8 cellular contexts compared by ENCODE assay signal in genomic region chr1:110477041-110477440, GRCh38. TPM values are rescaled to one million over a fixed set of nuclear protein-coding genes. Genes with fewer than 3 reads are reported as not detected.
A peak's percentile ranks its signal among the peaks of the same experiment; 100 is the strongest.
DNase-seq lines count a peak whose midpoint lies in the region; ATAC-seq, FAIRE-seq and TF ChIP-seq lines count a peak whose summit lies in the region.

No MANE protein-coding gene starts in this region.

- H3K4me1 ChIP-seq in HEK293 (ENCODE audit: control insufficient read depth, insufficient read depth, low read length) (peaks cover 12% of the 10 kb centered on the region; the same call in 1 of the 2 replicates), keratinocyte (ENCODE audit: control insufficient read depth, extremely low read depth, insufficient read depth, low read length) (peaks cover 38% of the 10 kb centered on the region), transverse colon (peaks cover 0 to 5% (median 0%) of the 10 kb centered on the region in 4 donors)

- no peaks in the 10 kb centered on the region for H3K9me1 ChIP-seq in keratinocyte (ENCODE audit: control insufficient read depth, extremely low read depth, insufficient read depth, low read length)

- 85% methylated on average over 2 of the region's 2 CpGs; no CpG with 5 or more reads in 1 of the 2 donors for WGBS in transverse colon (ENCODE audit: low coverage in 1 of 2), 2 donors

- TF ChIP-seq POLR2A in transverse colon (IDR thresholded peaks at IDR 0.05) = no peak

- H3K4me2 ChIP-seq in keratinocyte (ENCODE audit: control insufficient read depth, extremely low read depth, insufficient read depth, low read depth, low read length) = peak overlapping the region; percentile 47

- DNase-seq in ACHN = peak; percentile 47
- DNase-seq in amniotic epithelial cell (ENCODE audit: low read depth) = peak; percentile 90
- peak; percentile 78 for DNase-seq in keratinocyte (ENCODE audit: low read depth, low spot score)
- no peak for DNase-seq in GM19240 (ENCODE audit: insufficient read length, low spot score)
- no peak for DNase-seq in transverse colon

- dilution Hi-C loops in keratinocyte (cut with MboI; ENCODE audit: extremely low pct_ligation_motif_present, low sequenced_read_pairs) = no loop called here

- intact Hi-C loops in transverse colon (cut with DNase I; ENCODE audit: low total_unique reads) = no loop called here

- H3K9ac ChIP-seq in keratinocyte (ENCODE audit: control insufficient read depth, extremely low read depth, insufficient read depth, low read length) = no peak overlapping the region

- no peak overlapping the region for H2AFZ ChIP-seq in keratinocyte (ENCODE audit: control insufficient read depth, low read length)

- no peak overlapping the region for H3K27ac ChIP-seq in HEK293 (ENCODE audit: extremely low read depth, low read depth, low read length)
- H3K27ac ChIP-seq in keratinocyte (ENCODE audit: control insufficient read depth, insufficient read depth, low read length) = peak overlapping the region; percentile 57
- H3K27ac ChIP-seq in transverse colon = no peak overlapping the region

- FAIRE-seq in keratinocyte (lab: Jason Lieb, UNC) = peak; percentile 98

- H3K27me3 ChIP-seq in keratinocyte (ENCODE audit: control insufficient read depth, extremely low read depth, insufficient read depth, low read length) = no peaks in the 10 kb centered on the region
- H3K27me3 ChIP-seq in transverse colon = no peaks in the 10 kb centered on the region

- TF ChIP-seq CTCF in HEK293 (tag by site-specific recombination; IDR thresholded peaks at IDR 0.05) (no peak), keratinocyte (optimal IDR thresholded peaks at IDR 0.05 in 1 of 3, IDR thresholded peaks at IDR 0.05 in 1 of 3, conservative IDR thresholded peaks at IDR 0.05 in 1 of 3; ENCODE audit: extremely low read depth in 1 of 3, insufficient read depth in 2 of 3, low read length in 3 of 3) (no peak), transverse colon (IDR thresholded peaks at IDR 0.05) (no peak)

- in situ Hi-C loops in ACHN (cut with HindIII; ENCODE audit: low pct_ligation_motif_present, low pct_unique_long_range_greater_than_20kb, low sequenced_read_pairs) (no loop called here), transverse colon (cut with MboI; ENCODE audit: low pct_ligation_motif_present in 1 of 4, low pct_unique_long_range_greater_than_20kb in 1 of 4, low sequenced_read_pairs in 3 of 4) (no loop called here)

- no peak for TF ChIP-seq EP300 in transverse colon (IDR thresholded peaks at IDR 0.05; ENCODE audit: low read depth)

- no peaks in the 10 kb centered on the region for H3K79me2 ChIP-seq in keratinocyte (ENCODE audit: control insufficient read depth, insufficient read depth, low read length)

- ATAC-seq in HG03520 (IDR thresholded peaks at IDR 0.05; ENCODE audit: unreplicated experiment) = no peak
- ATAC-seq in GM21576 (IDR thresholded peaks at IDR 0.05; ENCODE audit: unreplicated experiment) = no peak

- POLR2A ChIA-PET in HEK293 (lab: Yijun Ruan, JAX) = no interaction called here

- CTCF ChIA-PET in HEK293 (lab: Yijun Ruan, JAX) = interaction anchor here (0.6 to 7.1 kb wide), 9 partner anchors 12 to 396 kb away, joined by 3 to 72 read pairs (median 3); no protein-coding TSS in a partner anchor

- H3K9me3 ChIP-seq in HEK293 (ENCODE audit: control insufficient read depth, insufficient read depth, low read depth, low read length) = no peaks in the 10 kb centered on the region
- no peaks in the 10 kb centered on the region for H3K9me3 ChIP-seq in keratinocyte (ENCODE audit: control insufficient read depth, low read depth, low read length)
- H3K9me3 ChIP-seq in transverse colon = no peaks in the 10 kb centered on the region

- H3K36me3 ChIP-seq in HEK293 (ENCODE audit: control insufficient read depth in 2 of 2, insufficient read depth in 1 of 2, low read length in 2 of 2) (no peaks in the 10 kb centered on the region), keratinocyte (ENCODE audit: control insufficient read depth in 2 of 2, extremely low read depth in 1 of 2, insufficient read depth in 2 of 2, low read length in 2 of 2) (no peaks in the 10 kb centered on the region), transverse colon (no peaks in the 10 kb centered on the region)

- H4K20me1 ChIP-seq in keratinocyte (ENCODE audit: control insufficient read depth, extremely low read depth, insufficient read depth, low read length) = no peaks in the 10 kb centered on the region

- H3K4me3 ChIP-seq in HEK293 (ENCODE audit: low read depth, low read length) = no peak overlapping the region
- H3K4me3 ChIP-seq in keratinocyte (ENCODE audit: control insufficient read depth in 2 of 3, extremely low read depth in 1 of 3, insufficient read depth in 2 of 3, low read depth in 1 of 3, low read length in 3 of 3) = no peak overlapping the region
- H3K4me3 ChIP-seq in transverse colon = no peak overlapping the region

TF ChIP-seq in HEK293, 187 proteins besides CTCF, POLR2A, EP300 and RAD21 (continues in another document):
- TF ChIP-seq ZNF645 (tag by site-specific recombination; IDR thresholded peaks at IDR 0.05) (no peak), ZNF398 (tag by site-specific recombination; IDR thresholded peaks at IDR 0.05) (no peak), SETDB1 (IDR thresholded peaks at IDR 0.05; ENCODE audit: insufficient read length, low read length) (no peak), SP7 (tag by site-specific recombination; IDR thresholded peaks at IDR 0.05) (peak; percentile 47; the same call in 1 of the 2 replicates), ZNF169 (tag by site-specific recombination; IDR thresholded peaks at IDR 0.05) (no peak), ZNF324 (tag by site-specific recombination; IDR thresholded peaks at IDR 0.05) (no peak), ZNF146 (tag by site-specific recombination; IDR thresholded peaks at IDR 0.05) (no peak), ZNF133 (tag by site-specific recombination; IDR thresholded peaks at IDR 0.05) (no peak), KLF16 (tag by site-specific recombination; IDR thresholded peaks at IDR 0.05) (no peak), SCRT1 (tag by site-specific recombination; IDR thresholded peaks at IDR 0.05; ENCODE audit: borderline replicate concordance) (no peak), FEZF1 (tag by site-specific recombination; IDR thresholded peaks at IDR 0.05) (no peak), ZBTB7A (tag by site-specific recombination; IDR thresholded peaks at IDR 0.05; ENCODE audit: low read depth) (no peak), ZSCAN4 (tag by site-specific recombination; IDR thresholded peaks at IDR 0.05) (no peak), ZNF707 (tag by site-specific recombination; IDR thresholded peaks at IDR 0.05) (no peak)

RNA-seq across cellular contexts. Expression of gene PROK1, which starts 26.1 kb away (rescaled TPM):
- not detected in 3 replicates for polyA plus RNA-seq in keratinocyte
- polyA plus RNA-seq in keratinocyte (2011; ENCODE audit: low read depth) = not detected
- polyA plus RNA-seq in keratinocyte (2011; cell fraction: cytosol; rRNA removed) = not detected in 2 replicates
- not detected in 2 replicates for polyA plus RNA-seq in keratinocyte (2011; cell fraction: nucleus; rRNA removed)
- not detected in 2 replicates for polyA plus RNA-seq in keratinocyte (2012; ENCODE audit: low replicate concordance)
- not detected in 3 replicates for polyA minus RNA-seq in keratinocyte
- not detected for polyA minus RNA-seq in keratinocyte (2011; cell fraction: cytosol; rRNA and poly(A)+ RNA removed)
- polyA minus RNA-seq in keratinocyte (2011; cell fraction: nucleus; rRNA and poly(A)+ RNA removed) = not detected in 2 replicates
- total RNA-seq in transverse colon = not detected

RNA-seq across cellular contexts. Expression of gene KCNA10, which starts 41.9 kb away (rescaled TPM):
- not detected in 3 replicates for polyA plus RNA-seq in keratinocyte
- polyA plus RNA-seq in keratinocyte (2011; ENCODE audit: low read depth) = not detected
- polyA plus RNA-seq in keratinocyte (2011; cell fraction: cytosol; rRNA removed) = not detected in 2 replicates
- 0.05 TPM in 1 of 2 replicates, not detected in the other for polyA plus RNA-seq in keratinocyte (2011; cell fraction: nucleus; rRNA removed)
- not detected in 2 replicates for polyA plus RNA-seq in keratinocyte (2012; ENCODE audit: low replicate concordance)
- not detected in 3 replicates for polyA minus RNA-seq in keratinocyte
- polyA minus RNA-seq in keratinocyte (2011; cell fraction: cytosol; rRNA and poly(A)+ RNA removed) = not detected
- not detected in 2 replicates for polyA minus RNA-seq in keratinocyte (2011; cell fraction: nucleus; rRNA and poly(A)+ RNA removed)
- total RNA-seq in transverse colon = not detected

Comparison
In these comparisons a context has a peak if more than half of its experiments do, and no peak if none do; other contexts are left out.
1. DNase-seq: peak in ACHN (single experiment), amniotic epithelial cell (single experiment) and keratinocyte (single experiment); none in GM19240 (single experiment) and transverse colon (single experiment).